Comparison of ENCODE assay signal across 16 cellular contexts in the genomic region with DNA sequence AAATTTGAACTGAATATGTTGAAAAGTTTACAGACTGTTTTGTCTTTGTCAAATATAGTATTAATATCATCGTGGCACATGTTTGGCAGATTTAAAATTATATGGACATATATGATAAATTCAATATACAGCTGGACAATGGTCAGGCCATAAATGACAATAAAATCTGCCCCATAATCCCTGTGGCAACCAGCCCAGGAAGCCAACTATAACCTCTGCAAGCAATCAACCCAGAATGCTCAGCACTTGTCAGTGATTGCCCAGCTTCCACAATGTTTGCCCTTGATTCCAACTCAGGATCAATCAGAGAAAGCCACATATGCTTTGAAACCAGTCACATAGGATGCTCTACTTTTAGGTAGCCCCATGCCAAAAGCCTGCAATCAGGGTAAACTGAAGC.
DNase-seq lines count a peak whose midpoint lies in the region; ATAC-seq and TF ChIP-seq lines count a peak whose summit lies in the region.
"Had no signal": no experiment of that assay in that cellular context is flagged by ENCODE, and none has a peak within 500 bp of the region (broad histone marks: within the 10 kb centered on the region; RNA-seq: fewer than 3 reads in every experiment).

No MANE protein-coding gene starts in this region.

- no peaks in the 10 kb centered on the region for H3K36me3 ChIP-seq in CD8-positive, alpha-beta memory T cell (ENCODE audit: insufficient read depth, low read length)
- H3K36me3 ChIP-seq in HUES64 (ENCODE audit: insufficient read depth, low read length) = no peaks in the 10 kb centered on the region
- H3K36me3 ChIP-seq in endodermal cell (ENCODE audit: control insufficient read depth, insufficient read depth, low read length) = no peaks in the 10 kb centered on the region
- no peaks in the 10 kb centered on the region for H3K36me3 ChIP-seq in neural progenitor cell
- H3K36me3 ChIP-seq: BLaER1 treated with 17β-estradiol and CSF1 and Interleukin-3, amounts not matched to agents 10 nM and 100 nM; HAP-1 had no signal

- no peaks in the 10 kb centered on the region for H3K36me3 Mint-ChIP-seq in CD8-positive, alpha-beta memory T cell
- H3K36me3 Mint-ChIP-seq in endodermal cell (ENCODE audit: low read depth) (no peaks in the 10 kb centered on the region), neural progenitor cell (no peaks in the 10 kb centered on the region)
- H3K36me3 Mint-ChIP-seq in stimulated activated naive B cell treated with anti-CD40 and anti-IgM and Interleukin-4, amounts not matched to agents 10 μg/mL and 1 μg/mL and 100 μg/mL, for 72 hours = no peaks in the 10 kb centered on the region
- H3K36me3 Mint-ChIP-seq: CD4-positive, CD25-positive, alpha-beta regulatory T cell had no signal

- H3K4me1 Mint-ChIP-seq in CD8-positive, alpha-beta memory T cell = no peaks in the 10 kb centered on the region
- H3K4me1 Mint-ChIP-seq in endodermal cell (peaks cover 46% of the 10 kb centered on the region), neural progenitor cell (no peaks in the 10 kb centered on the region)
- no peaks in the 10 kb centered on the region for H3K4me1 Mint-ChIP-seq in stimulated activated naive B cell treated with anti-CD40 and anti-IgM and Interleukin-4, amounts not matched to agents 10 μg/mL and 1 μg/mL and 100 μg/mL, for 72 hours
- H3K4me1 Mint-ChIP-seq: CD4-positive, CD25-positive, alpha-beta regulatory T cell had no signal

- TF ChIP-seq CTCF in endodermal cell (conservative IDR thresholded peaks at IDR 0.05) = no peak
- TF ChIP-seq CTCF in neural progenitor cell (IDR thresholded peaks at IDR 0.05) = no peak

- ATAC-seq in stimulated activated naive B cell treated with anti-CD40 and anti-IgM and Interleukin-4, amounts not matched to agents 10 μg/mL and 1 μg/mL and 100 μg/mL, for 72 hours (replicated peaks) = no peak
- ATAC-seq in left cardiac atrium (no peak), GM21367 (IDR thresholded peaks at IDR 0.05; ENCODE audit: unreplicated experiment) (no peak)

- no CpG with 5 or more reads among the region's 1 CpG for WGBS in HUES64
- no CpG with 5 or more reads among the region's 1 CpG for WGBS in endodermal cell (ENCODE audit: insufficient coverage in 1 of 2, insufficient read length in 1 of 2), 2 experiments

- H3K27me3 Mint-ChIP-seq in CD8-positive, alpha-beta memory T cell = no peaks in the 10 kb centered on the region
- H3K27me3 Mint-ChIP-seq in endodermal cell (ENCODE audit: insufficient read depth) (no peaks in the 10 kb centered on the region), neural progenitor cell (ENCODE audit: insufficient read depth, low read depth) (no peaks in the 10 kb centered on the region)
- no peaks in the 10 kb centered on the region for H3K27me3 Mint-ChIP-seq in stimulated activated naive B cell treated with anti-CD40 and anti-IgM and Interleukin-4, amounts not matched to agents 10 μg/mL and 1 μg/mL and 100 μg/mL, for 72 hours
- H3K27me3 Mint-ChIP-seq: CD4-positive, CD25-positive, alpha-beta regulatory T cell had no signal

- no peaks in the 10 kb centered on the region for H4K20me1 ChIP-seq in neural progenitor cell (ENCODE audit: low read depth)
- H4K20me1 ChIP-seq: BLaER1 treated with 17β-estradiol and CSF1 and Interleukin-3, amounts not matched to agents 10 nM and 100 nM had no signal

- H3K9me3 Mint-ChIP-seq in CD8-positive, alpha-beta memory T cell = peaks cover 0 to 11% (median 5%) of the 10 kb centered on the region in 5 donors
- H3K9me3 Mint-ChIP-seq in endodermal cell (no peaks in the 10 kb centered on the region), neural progenitor cell (no peaks in the 10 kb centered on the region)
- H3K9me3 Mint-ChIP-seq in stimulated activated naive B cell treated with anti-CD40 and anti-IgM and Interleukin-4, amounts not matched to agents 10 μg/mL and 1 μg/mL and 100 μg/mL, for 72 hours = no peaks in the 10 kb centered on the region

- no peak for DNase-seq in CD8-positive, alpha-beta memory T cell
- DNase-seq in endodermal cell (no peak), neural progenitor cell (ENCODE audit: low spot score) (no peak), left cardiac atrium (no peak)
- DNase-seq in stimulated activated naive B cell treated with anti-CD40 and anti-IgM and Interleukin-4, amounts not matched to agents 10 μg/mL and 1 μg/mL and 100 μg/mL, for 72 hours = no peak
- DNase-seq: 8988T; Calu3; CD4-positive, CD25-positive, alpha-beta regulatory T cell; DMS 273 treated with DMSO at 0.1 percent for 48 hours; GM23248; IMR-90; KG1 had no signal

- CTCF ChIA-PET in CD8-positive, alpha-beta memory T cell (lab: Charles Lee) = no interaction called here

- H3K4me1 ChIP-seq in CD8-positive, alpha-beta memory T cell (ENCODE audit: insufficient read depth, low read length) = no peaks in the 10 kb centered on the region
- peaks cover 20% of the 10 kb centered on the region for H3K4me1 ChIP-seq in HUES64 (ENCODE audit: insufficient read depth, low read length)
- peaks cover 16% of the 10 kb centered on the region for H3K4me1 ChIP-seq in endodermal cell (ENCODE audit: control insufficient read depth, insufficient read depth, low read length)
- peaks cover 28% of the 10 kb centered on the region for H3K4me1 ChIP-seq in neural progenitor cell
- H3K4me1 ChIP-seq: BLaER1 treated with 17β-estradiol and CSF1 and Interleukin-3, amounts not matched to agents 10 nM and 100 nM; HAP-1 had no signal

- H3K27ac Mint-ChIP-seq in CD8-positive, alpha-beta memory T cell = no peak overlapping the region
- H3K27ac Mint-ChIP-seq in endodermal cell (peak overlapping the region; percentile 53), neural progenitor cell (no peak overlapping the region)
- no peak overlapping the region for H3K27ac Mint-ChIP-seq in stimulated activated naive B cell treated with anti-CD40 and anti-IgM and Interleukin-4, amounts not matched to agents 10 μg/mL and 1 μg/mL and 100 μg/mL, for 72 hours
- H3K27ac Mint-ChIP-seq: CD4-positive, CD25-positive, alpha-beta regulatory T cell had no signal

- peak overlapping the region; percentile 59 for H2AFZ ChIP-seq in neural progenitor cell (replicated peaks)
- H2AFZ ChIP-seq: GM23248 had no signal

- H3K4me3 ChIP-seq in CD8-positive, alpha-beta memory T cell (ENCODE audit: low read length) = no peak overlapping the region
- H3K4me3 ChIP-seq in HUES64 (ENCODE audit: low read length) (no peak overlapping the region), endodermal cell (ENCODE audit: low read length) (no peak overlapping the region), neural progenitor cell (no peak overlapping the region)
- H3K4me3 ChIP-seq: BLaER1 treated with 17β-estradiol and CSF1 and Interleukin-3, amounts not matched to agents 10 nM and 100 nM; GM23248; HAP-1 had no signal

- no peak overlapping the region for H3K4me3 Mint-ChIP-seq in CD8-positive, alpha-beta memory T cell
- H3K4me3 Mint-ChIP-seq in endodermal cell = no peak overlapping the region
- no peak overlapping the region for H3K4me3 Mint-ChIP-seq in neural progenitor cell
- no peak overlapping the region for H3K4me3 Mint-ChIP-seq in stimulated activated naive B cell treated with anti-CD40 and anti-IgM and Interleukin-4, amounts not matched to agents 10 μg/mL and 1 μg/mL and 100 μg/mL, for 72 hours
- H3K4me3 Mint-ChIP-seq: CD4-positive, CD25-positive, alpha-beta regulatory T cell had no signal

- no peaks in the 10 kb centered on the region for H3K79me2 ChIP-seq in neural progenitor cell (ENCODE audit: low read depth)

- no peak overlapping the region for H3K4me2 ChIP-seq in neural progenitor cell
- H3K4me2 ChIP-seq: BLaER1 treated with 17β-estradiol and CSF1 and Interleukin-3, amounts not matched to agents 10 nM and 100 nM had no signal

- intact Hi-C loops in left cardiac atrium (cut with DNase I) = no loop called here

- H3K9ac ChIP-seq in HUES64 (ENCODE audit: low read depth, low read length) (no peak overlapping the region), endodermal cell (ENCODE audit: extremely low read depth, low read length, poor library complexity, severe bottlenecking) (no peak overlapping the region), neural progenitor cell (no peak overlapping the region)
- H3K9ac ChIP-seq: BLaER1 treated with 17β-estradiol and CSF1 and Interleukin-3, amounts not matched to agents 10 nM and 100 nM; GM23248 had no signal

- H3K9me3 ChIP-seq in CD8-positive, alpha-beta memory T cell (ENCODE audit: low read length) = no peaks in the 10 kb centered on the region
- H3K9me3 ChIP-seq in HUES64 (ENCODE audit: insufficient read depth, low read depth, low read length) = no peaks in the 10 kb centered on the region
- no peaks in the 10 kb centered on the region for H3K9me3 ChIP-seq in endodermal cell (ENCODE audit: control insufficient read depth, low read length)
- no peaks in the 10 kb centered on the region for H3K9me3 ChIP-seq in neural progenitor cell (ENCODE audit: low read depth)
- H3K9me3 ChIP-seq: BLaER1 treated with 17β-estradiol and CSF1 and Interleukin-3, amounts not matched to agents 10 nM and 100 nM; HAP-1 had no signal

- no peaks in the 10 kb centered on the region for H3F3A ChIP-seq in neural progenitor cell (ENCODE audit: low read depth)

- POLR2A ChIA-PET in CD8-positive, alpha-beta memory T cell (lab: Charles Lee) = no interaction called here

- no peaks in the 10 kb centered on the region for H3K27me3 ChIP-seq in CD8-positive, alpha-beta memory T cell (ENCODE audit: insufficient read depth, low read length, poor library complexity, severe bottlenecking)
- H3K27me3 ChIP-seq in HUES64 (ENCODE audit: insufficient read depth, low read length) (no peaks in the 10 kb centered on the region), endodermal cell (ENCODE audit: control insufficient read depth, insufficient read depth, low read length, poor library complexity, severe bottlenecking) (no peaks in the 10 kb centered on the region), neural progenitor cell (no peaks in the 10 kb centered on the region)
- H3K27me3 ChIP-seq: BLaER1 treated with 17β-estradiol and CSF1 and Interleukin-3, amounts not matched to agents 10 nM and 100 nM had no signal

- H3K27ac ChIP-seq in CD8-positive, alpha-beta memory T cell (ENCODE audit: low read depth, low read length) = peak overlapping the region; percentile 20
- H3K27ac ChIP-seq in HUES64 (ENCODE audit: low read depth, low read length) (0 out of 2 replicates have a peak overlapping the region, but pooled peaks have one; percentile 1), endodermal cell (ENCODE audit: low read depth, low read length) (no peak overlapping the region), neural progenitor cell (no peak overlapping the region)
- H3K27ac ChIP-seq: BLaER1 treated with 17β-estradiol and CSF1 and Interleukin-3, amounts not matched to agents 10 nM and 100 nM; GM23248 had no signal

Comparison
In these comparisons a context has a peak if more than half of its experiments do, and no peak if none do; other contexts are left out.
1. H3K27ac ChIP-seq: peak in CD8-positive, alpha-beta memory T cell (single experiment) and HUES64 (single experiment); none in endodermal cell (single experiment) and neural progenitor cell (single experiment).